In genomic region chr11:31817621-31818493, GRCh38 we compare ENCODE assay signal across 9 cellular contexts. TPM values are rescaled to one million over a fixed set of nuclear protein-coding genes. Genes with fewer than 3 reads are reported as not detected.
DNase-seq lines count a peak whose midpoint lies in the region; ATAC-seq lines count a peak whose summit lies in the region.
"Had no signal": no experiment of that assay in that cellular context is flagged by ENCODE, and none has a peak within 500 bp of the region (broad histone marks: within the 10 kb centered on the region; RNA-seq: fewer than 3 reads in every experiment).

No MANE protein-coding gene starts in this region.

- peaks cover 0 to 23% (median 17%) of the 10 kb centered on the region in 7 donors for H3K9me3 Mint-ChIP-seq in naive B cell

- peak; percentile 4 for DNase-seq in HK-2 (ENCODE audit: unreplicated experiment)
- no peak for DNase-seq in naive B cell
- DNase-seq in superior temporal gyrus (ENCODE audit: extremely low spot score) = no peak
- DNase-seq in OCI-M1 (lab: John Stamatoyannopoulos, UW) = no peak
- DNase-seq: activated CD8-positive, alpha-beta memory T cell treated with anti-CD3 and anti-CD28 coated beads, Interleukin-2, amount 50 U/mL, for 4 hours had no signal

- H3K4me1 ChIP-seq in BLaER1 (peaks cover 2% of the 10 kb centered on the region; the same call in 1 of the 2 replicates), endocrine pancreas (ENCODE audit: control insufficient read depth, insufficient read depth, low read length) (no peaks in the 10 kb centered on the region)

- peak overlapping the region; percentile 10 to 79 (median 54) for H3K4me3 Mint-ChIP-seq in naive B cell

- peaks cover 44% of the 10 kb centered on the region for H4K20me1 ChIP-seq in BLaER1

- peak overlapping the region; percentile 36; the same call in 1 of the 2 replicates for H3K4me3 ChIP-seq in BLaER1
- peak overlapping the region; percentile 48 for H3K4me3 ChIP-seq in endocrine pancreas (ENCODE audit: control insufficient read depth, insufficient read depth, low read length)

- no peak overlapping the region for H3K4me2 ChIP-seq in BLaER1

- peaks cover 52 to 75% (median 53%) of the 10 kb centered on the region in 3 donors for H3K27me3 Mint-ChIP-seq in naive B cell

- peaks cover 11 to 14% of the 10 kb centered on the region in 2 donors for H3K36me3 Mint-ChIP-seq in naive B cell

- H3K9me3 ChIP-seq in BLaER1 (peaks cover 68% of the 10 kb centered on the region), endocrine pancreas (ENCODE audit: control insufficient read depth, low read length) (no peaks in the 10 kb centered on the region)

- peak overlapping the region in 4 of 6 donors; percentile 28 to 94 (median 82) for H3K27ac Mint-ChIP-seq in naive B cell

- H3K36me3 ChIP-seq in BLaER1 = no peaks in the 10 kb centered on the region
- no peaks in the 10 kb centered on the region for H3K36me3 ChIP-seq in endocrine pancreas (ENCODE audit: control insufficient read depth, insufficient read depth, low read length)

- H3K9ac ChIP-seq in BLaER1 = no peak overlapping the region
- peak overlapping the region; percentile 79 for H3K9ac ChIP-seq in endocrine pancreas (ENCODE audit: control insufficient read depth, insufficient read depth, low read length)

- peaks cover 100% of the 10 kb centered on the region for H3K27me3 ChIP-seq in BLaER1
- H3K27me3 ChIP-seq in endocrine pancreas (ENCODE audit: control insufficient read depth, insufficient read depth, low read length) = no peaks in the 10 kb centered on the region

- ATAC-seq in naive B cell (ENCODE audit: low read depth in 2 of 2) = no peak
- ATAC-seq in HG03565 (IDR thresholded peaks at IDR 0.05; ENCODE audit: unreplicated experiment) = no peak
- ATAC-seq in HG03196 (IDR thresholded peaks at IDR 0.05; ENCODE audit: unreplicated experiment) = no peak

- no peak overlapping the region for H3K27ac ChIP-seq in BLaER1

- peaks cover 20 to 37% (median 24%) of the 10 kb centered on the region in 3 donors for H3K4me1 Mint-ChIP-seq in naive B cell

RNA-seq across cellular contexts. Expression of gene PAX6, which starts 6.7 kb away (rescaled TPM):
- polyA plus RNA-seq in naive B cell (ENCODE audit: low read depth in 6 of 6) = not detected
